Comparison of ENCODE assay signal across 12 cellular contexts in genomic region chr15:44633603-44634002, GRCh38. TPM values are rescaled to one million over a fixed set of nuclear protein-coding genes. Genes with fewer than 3 reads are reported as not detected.
DNase-seq lines count a peak whose midpoint lies in the region; ATAC-seq, FAIRE-seq and TF ChIP-seq lines count a peak whose summit lies in the region.
"Had no signal": no experiment of that assay in that cellular context is flagged by ENCODE, and none has a peak within 500 bp of the region (broad histone marks: within the 10 kb centered on the region; RNA-seq: fewer than 3 reads in every experiment).

No MANE protein-coding gene starts in this region.

- 0 out of 2 replicates have a peak, but pooled peaks cover 11% of the 10 kb centered on the region for H3K9me3 ChIP-seq in SK-N-SH
- H3K9me3 ChIP-seq in GM12878 (replicated peaks; ENCODE audit: control insufficient read depth, insufficient read depth, low read length): peaks cover 4% of the 10 kb centered on the region; the same call in 2 of the 3 replicates

- TF ChIP-seq EP300 in SK-N-SH (IDR thresholded peaks at IDR 0.05; ENCODE audit: borderline replicate concordance in 1 of 2, low read depth in 1 of 2, low read length in 1 of 2) (no peak), GM12878 (IDR thresholded peaks at IDR 0.05; ENCODE audit: borderline replicate concordance in 1 of 2, control insufficient read depth in 1 of 2, low read depth in 2 of 2, low read length in 2 of 2) (no peak)

- H3K27me3 Mint-ChIP-seq in mesothelial cell of epicardium (ENCODE audit: low read depth) (no peaks in the 10 kb centered on the region), Calu3 (ENCODE audit: unreplicated experiment) (no peaks in the 10 kb centered on the region)

- BruUV-seq in GM12878 (replicated peaks; lab: Mats Ljungman, UMichigan) (no TSS peak), Calu3 (replicated peaks; lab: Mats Ljungman, UMichigan) (no TSS peak)

- POLR2A ChIA-PET in SK-N-SH (lab: Yijun Ruan, JAX) (interaction anchor here (0.5 kb wide), 1 partner anchor 44 kb away, joined by 3 read pairs; no protein-coding TSS in a partner anchor), GM12878 (lab: Charles Lee) (interaction anchor here (0.6 to 0.8 kb wide), 3 partner anchors 9 to 205 kb away, joined by 3 to 4 read pairs (median 3); no protein-coding TSS in a partner anchor)

- intact Hi-C loops in GM12878 (cut with micrococcal nuclease; ENCODE audit: unreplicated experiment): no loop called here
- intact Hi-C loops in Calu3 (cut with micrococcal nuclease; ENCODE audit: unreplicated experiment): no loop called here

- H3K9me3 Mint-ChIP-seq in mesothelial cell of epicardium (peaks cover 4% of the 10 kb centered on the region), Calu3 (ENCODE audit: low read depth, unreplicated experiment) (no peaks in the 10 kb centered on the region)

- H3K4me3 Mint-ChIP-seq in mesothelial cell of epicardium: no peak overlapping the region
- H3K4me3 Mint-ChIP-seq in Calu3 (ENCODE audit: low read depth, unreplicated experiment): no peak overlapping the region

- H3K36me3 Mint-ChIP-seq in mesothelial cell of epicardium: peaks cover 37% of the 10 kb centered on the region
- H3K36me3 Mint-ChIP-seq in Calu3 (ENCODE audit: insufficient read depth, unreplicated experiment): no peaks in the 10 kb centered on the region

- H3K27ac Mint-ChIP-seq in mesothelial cell of epicardium (peak overlapping the region; percentile 33), Calu3 (ENCODE audit: unreplicated experiment) (no peak overlapping the region)

- DNase-seq in SK-N-SH: no peak
- peak; percentile 71 for DNase-seq in MV-4-11 (lab: John Stamatoyannopoulos, UW)
- no peak for DNase-seq in GM12878 (ENCODE audit: low read depth, low spot score)
- no peak for DNase-seq in mesothelial cell of epicardium (ENCODE audit: low spot score in 2 of 2, unreplicated experiment in 2 of 2)
- DNase-seq in NCI-H146 (lab: John Stamatoyannopoulos, UW): no peak
- no peak for DNase-seq in Calu3
- DNase-seq: 8988T, MM.1S, NCI-H748 treated with DMSO at 0.1 percent for 48 hours had no signal

- H3K4me2 ChIP-seq in SK-N-SH (peak overlapping the region; percentile 38; the same call in 1 of the 2 replicates), GM12878 (ENCODE audit: control insufficient read depth, insufficient read depth) (no peak overlapping the region)

- H3K9me2 ChIP-seq in SK-N-SH: no peaks in the 10 kb centered on the region

- peaks cover 13% of the 10 kb centered on the region for H3F3A ChIP-seq in SK-N-SH (replicated peaks; ENCODE audit: insufficient read depth)

- H3K36me3 ChIP-seq in SK-N-SH (replicated peaks in 1 of 2; ENCODE audit: control insufficient read depth in 1 of 2, insufficient read depth in 2 of 2, low read length in 1 of 2): peaks cover 25 to 63% of the 10 kb centered on the region in 2 experiments
- H3K36me3 ChIP-seq in GM12878 (ENCODE audit: control insufficient read depth in 2 of 2, insufficient read depth in 2 of 2, low read length in 1 of 2): peaks cover 3 to 36% of the 10 kb centered on the region in 2 experiments

- RAD21 ChIA-PET in GM12878 (lab: Charles Lee; ENCODE audit: unreplicated experiment): interaction anchor here (0.6 to 1.3 kb wide), 2 partner anchors 95 to 104 kb away, joined by 3 to 4 read pairs; no protein-coding TSS in a partner anchor

- H3K9ac ChIP-seq in SK-N-SH (no peak overlapping the region), GM12878 (ENCODE audit: control insufficient read depth, insufficient read depth, low read length) (no peak overlapping the region)

- no peaks in the 10 kb centered on the region for H4K20me1 ChIP-seq in SK-N-SH (ENCODE audit: insufficient read depth)
- no peaks in the 10 kb centered on the region for H4K20me1 ChIP-seq in GM12878 (ENCODE audit: control insufficient read depth, insufficient read depth)

- no peaks in the 10 kb centered on the region; a peak in 1 of 4 replicates for H3K4me1 ChIP-seq in SK-N-SH (ENCODE audit: control insufficient read depth in 1 of 2, insufficient read depth in 2 of 2, low read depth in 1 of 2, low read length in 1 of 2)
- H3K4me1 ChIP-seq in GM12878 (ENCODE audit: control insufficient read depth, insufficient read depth, low read length): no peaks in the 10 kb centered on the region

- in situ Hi-C loops in GM12878 (cut with MboI): no loop called here

- no peak for TF ChIP-seq POLR2A in GM12878 (IDR thresholded peaks at IDR 0.05; ENCODE audit: low read depth, low read length)

- TF ChIP-seq CTCF in SK-N-SH (IDR thresholded peaks at IDR 0.05) (no peak), GM12878 (IDR thresholded peaks at IDR 0.05 in 2 of 3, conservative IDR thresholded peaks at IDR 0.05 in 1 of 3; ENCODE audit: control insufficient read depth in 2 of 3, extremely low read depth in 1 of 3, insufficient read depth in 1 of 3, low read depth in 3 of 3, low read length in 3 of 3) (no peak), mesothelial cell of epicardium (IDR thresholded peaks at IDR 0.05; ENCODE audit: unreplicated experiment) (no peak), Calu3 (IDR thresholded peaks at IDR 0.05; ENCODE audit: unreplicated experiment) (no peak)

- H3K4me1 Mint-ChIP-seq in mesothelial cell of epicardium (no peaks in the 10 kb centered on the region), Calu3 (ENCODE audit: low read depth, unreplicated experiment) (no peaks in the 10 kb centered on the region)

- peaks cover 5% of the 10 kb centered on the region; the same call in 1 of the 2 replicates for H3K79me2 ChIP-seq in SK-N-SH (ENCODE audit: insufficient read depth)
- H3K79me2 ChIP-seq in GM12878 (ENCODE audit: control insufficient read depth, insufficient read depth, low read length): no peaks in the 10 kb centered on the region; the same call in 1 of the 2 replicates

- 95% methylated on average over 5 of the region's 5 CpGs for WGBS in SK-N-SH (ENCODE audit: low lambda C conversion rate)
- WGBS in GM12878 (ENCODE audit: insufficient coverage, insufficient replicate concordance, low lambda C conversion rate, missing lambda C conversion rate): 85% methylated on average over 5 of the region's 5 CpGs

- H2AFZ ChIP-seq in SK-N-SH (ENCODE audit: low read depth) (no peak overlapping the region), GM12878 (ENCODE audit: control insufficient read depth, low read depth, low read length) (no peak overlapping the region)

- SMC1A ChIA-PET in GM12878 (lab: Charles Lee; ENCODE audit: uncharacterized antibody, unreplicated experiment): interaction anchor here (1.5 to 2.3 kb wide), 2 partner anchors 88 to 104 kb away, joined by 3 to 15 read pairs; partner anchors contain the start of gene TRIM69

- H3K27ac ChIP-seq in SK-N-SH (ENCODE audit: low read depth in 2 of 2, low read length in 1 of 2) (peak overlapping the region in 1 of 2 experiments; percentile 67; a peak in 2 of 4 replicates), GM12878 (ENCODE audit: control insufficient read depth, insufficient read depth) (peak overlapping the region; percentile 35; the same call in 1 of the 2 replicates)

- TF ChIP-seq RAD21 in SK-N-SH (IDR thresholded peaks at IDR 0.05; ENCODE audit: low read length) (no peak), GM12878 (IDR thresholded peaks at IDR 0.05; ENCODE audit: insufficient read depth, low read depth, low read length) (no peak)

- no peak; the same call in 2 of the 3 replicates for ATAC-seq in SK-N-SH treated with all-trans-retinoic acid at 6 μM for 48 hours
- peak; percentile 76 for ATAC-seq in GM12878
- ATAC-seq in GM19324 (IDR thresholded peaks at IDR 0.05; ENCODE audit: low FRiP score, unreplicated experiment): no peak

- FAIRE-seq in GM12878 (lab: Jason Lieb, UNC): peak; percentile 38
- FAIRE-seq: islet of Langerhans had no signal

- CTCF ChIA-PET in SK-N-SH (lab: Yijun Ruan, JAX) (interaction anchor here (1.3 kb wide), 1 partner anchor 27 kb away, joined by 3 read pairs; no protein-coding TSS in a partner anchor), GM12878 (lab: Yijun Ruan, JAX) (interaction anchor here (1.0 to 2.0 kb wide), 4 partner anchors 30 to 104 kb away, joined by 3 to 6 read pairs (median 5); partner anchors contain the start of gene SPG11), Calu3 (lab: Charles Lee) (no interaction called here)

- no peaks in the 10 kb centered on the region for H3K27me3 ChIP-seq in SK-N-SH (ENCODE audit: insufficient read depth)
- no peaks in the 10 kb centered on the region for H3K27me3 ChIP-seq in GM12878 (replicated peaks in 1 of 2; ENCODE audit: control insufficient read depth in 2 of 2, insufficient read depth in 2 of 2, low read length in 1 of 2)

- H3K4me3 ChIP-seq in SK-N-SH (ENCODE audit: low read depth in 2 of 2, low read length in 1 of 2) (no peak overlapping the region), GM12878 (no peak overlapping the region)

TF ChIP-seq in SK-N-SH, 30 proteins besides CTCF, POLR2A, EP300 and RAD21 (continues in another document):
- no peak for TF ChIP-seq CHD2 (IDR thresholded peaks at IDR 0.05; ENCODE audit: low read length, partially characterized antibody)

TF ChIP-seq in SK-N-SH treated with all-trans-retinoic acid at 6 μM for 48 hours, 23 proteins besides CTCF, POLR2A, EP300 and RAD21 (continues in another document):
- no peak for TF ChIP-seq BACH2 (CRISPR knock-in tag; IDR thresholded peaks at IDR 0.05; ENCODE audit: borderline replicate concordance)
- TF ChIP-seq ZNF70 (CRISPR knock-in tag; IDR thresholded peaks at IDR 0.05): no peak

TF ChIP-seq in GM12878, 131 proteins besides CTCF, POLR2A, EP300 and RAD21 (continues in another document):
- TF ChIP-seq ZBED1 (IDR thresholded peaks at IDR 0.05; ENCODE audit: borderline replicate concordance): no peak

RNA-seq across cellular contexts. Expression of gene SPG11, which starts 29.9 kb away (rescaled TPM):
- polyA plus RNA-seq in SK-N-SH (2012; rRNA removed) (36.3 and 48.7 TPM in 2 replicates), GM12878 (2011; rRNA removed) (78.0 and 85.1 TPM in 2 replicates), GM12878 (2014; fragmentation: Illumina TruSeq; extraction: Trizol) (48.2 and 51.5 TPM in 2 replicates), GM12878 (2014; fragmentation: Nextera tagmentation; extraction: Ambion mirVana) (10 to 100 TPM; 22.1 to 23.6 TPM), GM12878 (2014; rRNA removed) (39.9 and 46.2 TPM in 2 replicates), GM12878 (2016; fragmentation: Nextera tagmentation; extraction: Ambion mirVana) (10 to 100 TPM; 34.3 to 41.7 TPM)
- 23.3 and 28.3 TPM in 2 replicates for polyA plus RNA-seq in SK-N-SH (2012; cell fraction: cytosol; rRNA removed)
- polyA plus RNA-seq in SK-N-SH (2012; cell fraction: nucleus; rRNA removed): 126 and 140 TPM in 2 replicates
- 375 and 390 TPM in 2 replicates for total RNA-seq in GM12878 (2013; cell fraction: nucleolus; rRNA removed)
- total RNA-seq in GM12878 (2014; rRNA removed) (61.2 and 65.6 TPM in 2 replicates), GM12878 (2014; rRNA removed; fragmentation: Illumina TruSeq; extraction: Trizol) (57.2 and 62.1 TPM in 2 replicates), GM12878 (2021) (59.2 and 59.3 TPM in 2 replicates), mesothelial cell of epicardium (84.6 to 90.0 TPM (median 85.9 TPM) in 3 replicates), Calu3 (2022) (36.2 and 36.6 TPM in 2 replicates)
- polyA plus RNA-seq in GM12878 (2011; ENCODE audit: low read depth): 25.8 TPM
- 84.0 and 93.3 TPM in 2 replicates for polyA plus RNA-seq in GM12878 (2011; cell fraction: cytosol; rRNA removed)
- polyA plus RNA-seq in GM12878 (2011; cell fraction: nucleus; rRNA removed): 99.7 and 125 TPM in 2 replicates
- 41.8 and 52.2 TPM in 2 replicates for polyA plus RNA-seq in GM12878 (2012)
- polyA minus RNA-seq in GM12878 (2011; rRNA and poly(A)+ RNA removed): 143 and 157 TPM in 2 replicates
- 38.9 and 54.1 TPM in 2 replicates for polyA minus RNA-seq in GM12878 (2011; cell fraction: cytosol; rRNA and poly(A)+ RNA removed)
- 68.2 and 117 TPM in 2 replicates for polyA minus RNA-seq in GM12878 (2011; cell fraction: nucleus; rRNA and poly(A)+ RNA removed)
